12 cellular contexts compared by ENCODE assay signal in the genomic region with DNA sequence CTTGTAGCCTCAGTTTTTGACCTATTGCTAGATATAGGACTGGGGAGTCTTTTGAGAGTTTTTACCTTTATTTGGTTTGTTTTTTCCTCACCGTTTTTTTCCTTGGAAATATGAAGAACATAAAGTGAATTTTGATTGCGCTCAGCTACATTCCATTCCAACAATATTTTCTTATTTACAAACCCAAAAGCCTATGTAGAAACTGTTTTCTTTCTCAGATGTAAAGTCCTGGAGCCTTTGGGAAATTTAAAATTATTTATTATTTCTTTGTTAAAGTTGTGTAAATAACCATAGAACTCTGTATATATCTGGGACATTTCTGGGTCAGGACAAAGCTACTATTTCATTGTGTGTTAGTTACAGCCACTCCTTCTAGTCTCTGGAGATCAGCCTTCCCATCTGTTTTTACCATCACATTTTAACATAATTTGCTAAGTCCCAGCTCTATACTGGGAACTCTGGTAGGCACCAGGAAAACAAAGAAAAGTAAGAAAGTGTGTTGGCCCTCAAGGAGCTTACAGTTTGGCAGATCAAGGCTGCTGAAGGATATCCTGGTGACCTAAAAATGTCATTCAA.
DNase-seq lines count a peak whose midpoint lies in the region; ATAC-seq, FAIRE-seq and TF ChIP-seq lines count a peak whose summit lies in the region.
"Had no signal": no experiment of that assay in that cellular context is flagged by ENCODE, and none has a peak within 500 bp of the region (broad histone marks: within the 10 kb centered on the region; RNA-seq: fewer than 3 reads in every experiment).

No MANE protein-coding gene starts in this region.

- CTCF ChIA-PET in HCT116 (lab: Charles Lee) = no interaction called here
- CTCF ChIA-PET in mammary epithelial cell (lab: Charles Lee; ENCODE audit: low non-redundant PET) = no interaction called here

- DNase-seq in HCT116 (ENCODE audit: low read depth, low spot score) = no peak
- DNase-seq in mammary epithelial cell = no peak
- no peak for DNase-seq in left ventricle myocardium superior
- no peak for DNase-seq in NCI-H2081 (lab: John Stamatoyannopoulos, UW)
- DNase-seq in SK-N-DZ (ENCODE audit: low spot score) = no peak
- no peak for DNase-seq in GF-D8 (lab: John Stamatoyannopoulos, UW)
- no peak for DNase-seq in frontal cortex (ENCODE audit: low spot score in 2 of 2)
- DNase-seq: activated CD4-positive, alpha-beta T cell treated with anti-CD3 and anti-CD28 coated beads, Interleukin-2, amount 50 U/mL, for 1 hour; immature natural killer cell; NCI-H2171 had no signal

- TF ChIP-seq POLR2A in HCT116 (IDR thresholded peaks at IDR 0.05; ENCODE audit: borderline replicate concordance, extremely low read depth, insufficient read depth, insufficient read length) = no peak

- no peaks in the 10 kb centered on the region for H3K9me2 ChIP-seq in HCT116 (ENCODE audit: insufficient read depth)

- H3K79me2 ChIP-seq in HCT116 (ENCODE audit: insufficient read depth, low read length) (no peaks in the 10 kb centered on the region), mammary epithelial cell (ENCODE audit: insufficient read depth, low read length) (no peaks in the 10 kb centered on the region)

- BruUV-seq in HCT116 (replicated peaks; lab: Mats Ljungman, UMichigan) = no TSS peak
- no TSS peak for BruUV-seq in mammary epithelial cell (replicated peaks; lab: Mats Ljungman, UMichigan)

- H2AFZ ChIP-seq in HCT116 (ENCODE audit: low read depth, low read length, poor library complexity, severe bottlenecking) = no peak overlapping the region
- no peak overlapping the region for H2AFZ ChIP-seq in mammary epithelial cell (ENCODE audit: low read depth, low read length)

- no peaks in the 10 kb centered on the region for H4K20me1 ChIP-seq in HCT116 (ENCODE audit: insufficient read depth)
- no peaks in the 10 kb centered on the region for H4K20me1 ChIP-seq in mammary epithelial cell (ENCODE audit: insufficient read depth, low read length)

- H3K4me3 ChIP-seq in HCT116 (replicated peaks in 1 of 2; ENCODE audit: low read depth in 1 of 2, low read length in 2 of 2) (no peak overlapping the region), mammary epithelial cell (replicated peaks in 1 of 3; ENCODE audit: insufficient read depth in 1 of 3, low read depth in 2 of 3, low read length in 3 of 3) (no peak overlapping the region), skeletal muscle satellite cell (ENCODE audit: low read length) (peak overlapping the region; percentile 14)
- H3K4me3 ChIP-seq: body of pancreas had no signal

- POLR2A ChIA-PET in HCT116 (lab: Charles Lee) = no interaction called here

- RAD21 ChIA-PET in HCT116 (lab: Charles Lee; ENCODE audit: low non-redundant PET in 1 of 2, low total read pairs in 2 of 2, uncharacterized antibody in 2 of 2, unreplicated experiment in 2 of 2) = no interaction called here

- H3K36me3 ChIP-seq in HCT116 (ENCODE audit: control insufficient read depth in 1 of 2, insufficient read depth in 2 of 2, low read length in 2 of 2) (no peaks in the 10 kb centered on the region; a peak in 1 of 4 replicates), mammary epithelial cell (ENCODE audit: insufficient read depth, low read length) (no peaks in the 10 kb centered on the region), skeletal muscle satellite cell (ENCODE audit: insufficient read depth, low read length) (no peaks in the 10 kb centered on the region)

- 49% methylated on average over 2 of the region's 2 CpGs for WGBS in mammary epithelial cell (ENCODE audit: low coverage, missing lambda C conversion rate)

- in situ Hi-C loops in mammary epithelial cell (cut with MboI; ENCODE audit: low sequenced_read_pairs in 2 of 2) = no loop called here

- H3K9me3 ChIP-seq in HCT116 (ENCODE audit: control insufficient read depth in 1 of 2, insufficient read depth in 1 of 2, low read depth in 1 of 2, low read length in 2 of 2) (no peaks in the 10 kb centered on the region), mammary epithelial cell (replicated peaks; ENCODE audit: insufficient read depth, low read length) (no peaks in the 10 kb centered on the region), skeletal muscle satellite cell (replicated peaks; ENCODE audit: low read length) (no peaks in the 10 kb centered on the region)
- H3K9me3 ChIP-seq: body of pancreas had no signal

- peak overlapping the region; percentile 39 for H3K27ac ChIP-seq in HCT116 (ENCODE audit: low read depth, low read length)
- H3K27ac ChIP-seq in mammary epithelial cell (ENCODE audit: insufficient read depth, low read depth, low read length) = peak overlapping the region; percentile 70
- H3K27ac ChIP-seq: body of pancreas had no signal

- dilution Hi-C loops in mammary epithelial cell (cut with HindIII; ENCODE audit: low sequenced_read_pairs) = loop anchor here (5.0 kb wide), 1 partner anchor 48 kb away; no protein-coding TSS in a partner anchor

- no peak for TF ChIP-seq CTCF in HCT116 (IDR thresholded peaks at IDR 0.05 in 2 of 3, conservative IDR thresholded peaks at IDR 0.05 in 1 of 3; ENCODE audit: borderline replicate concordance in 1 of 3, insufficient read depth in 1 of 3, low read depth in 2 of 3, low read length in 2 of 3)
- TF ChIP-seq CTCF in mammary epithelial cell (conservative IDR thresholded peaks at IDR 0.05 in 1 of 2, IDR thresholded peaks at IDR 0.05 in 1 of 2; ENCODE audit: extremely low read depth in 1 of 2, insufficient read depth in 1 of 2, low read depth in 1 of 2, low read length in 2 of 2) = no peak

- peak overlapping the region; percentile 54 for H3K4me2 ChIP-seq in HCT116 (ENCODE audit: low read length)
- H3K4me2 ChIP-seq in mammary epithelial cell (ENCODE audit: insufficient read depth, low read depth, low read length) = peak overlapping the region; percentile 24
- H3K4me2 ChIP-seq in skeletal muscle satellite cell (ENCODE audit: low read length) = peak overlapping the region; percentile 82

- intact Hi-C loops in HCT116 (cut with micrococcal nuclease) (no loop called here), mammary epithelial cell (cut with micrococcal nuclease) (no loop called here), left ventricle myocardium superior (cut with micrococcal nuclease) (no loop called here)

- H3K4me1 ChIP-seq in HCT116 (ENCODE audit: control insufficient read depth in 1 of 2, insufficient read depth in 2 of 2, low read length in 2 of 2) (peaks cover 19 to 30% of the 10 kb centered on the region in 2 experiments), mammary epithelial cell (ENCODE audit: insufficient read depth, low read length) (peaks cover 17% of the 10 kb centered on the region), skeletal muscle satellite cell (ENCODE audit: control insufficient read depth, insufficient read depth, low read length) (peaks cover 38% of the 10 kb centered on the region)
- H3K4me1 ChIP-seq: body of pancreas had no signal

- FAIRE-seq in frontal cortex (lab: Jason Lieb, UNC) = no peak

- no peak overlapping the region for H3K9ac ChIP-seq in HCT116 (ENCODE audit: low read length)
- no peak overlapping the region for H3K9ac ChIP-seq in mammary epithelial cell (ENCODE audit: insufficient read depth, low read length)
- peak overlapping the region; percentile 71 for H3K9ac ChIP-seq in skeletal muscle satellite cell (ENCODE audit: low read depth, low read length)

- H3K27me3 ChIP-seq in HCT116 (ENCODE audit: insufficient read depth, low read length) (no peaks in the 10 kb centered on the region), mammary epithelial cell (ENCODE audit: insufficient read depth, low read length) (no peaks in the 10 kb centered on the region), skeletal muscle satellite cell (ENCODE audit: control insufficient read depth, insufficient read depth, low read length) (no peaks in the 10 kb centered on the region)
- H3K27me3 ChIP-seq: body of pancreas had no signal

- no peak for TF ChIP-seq RAD21 in HCT116 (IDR thresholded peaks at IDR 0.05; ENCODE audit: low read depth)

- ATAC-seq in HCT116 (no peak), left ventricle myocardium superior (peak; percentile 65)

TF ChIP-seq in HCT116, 20 proteins besides CTCF, POLR2A, EP300 and RAD21 (continues in another document):
- no peak for TF ChIP-seq CBX3 (IDR thresholded peaks at IDR 0.05; ENCODE audit: low read depth)
- TF ChIP-seq POLR2AphosphoS5 (IDR thresholded peaks at IDR 0.05; ENCODE audit: low read depth, low read length) = no peak
- TF ChIP-seq SIN3A (IDR thresholded peaks at IDR 0.05; ENCODE audit: low read depth) = no peak
- TF ChIP-seq MAX (IDR thresholded peaks at IDR 0.05) = no peak
- TF ChIP-seq ELF1 (IDR thresholded peaks at IDR 0.05; ENCODE audit: borderline replicate concordance, low read depth) = no peak
- no peak for TF ChIP-seq JUND (IDR thresholded peaks at IDR 0.05)
- TF ChIP-seq SP1 (IDR thresholded peaks at IDR 0.05; ENCODE audit: low read depth) = no peak
- TF ChIP-seq, protein P1, sequence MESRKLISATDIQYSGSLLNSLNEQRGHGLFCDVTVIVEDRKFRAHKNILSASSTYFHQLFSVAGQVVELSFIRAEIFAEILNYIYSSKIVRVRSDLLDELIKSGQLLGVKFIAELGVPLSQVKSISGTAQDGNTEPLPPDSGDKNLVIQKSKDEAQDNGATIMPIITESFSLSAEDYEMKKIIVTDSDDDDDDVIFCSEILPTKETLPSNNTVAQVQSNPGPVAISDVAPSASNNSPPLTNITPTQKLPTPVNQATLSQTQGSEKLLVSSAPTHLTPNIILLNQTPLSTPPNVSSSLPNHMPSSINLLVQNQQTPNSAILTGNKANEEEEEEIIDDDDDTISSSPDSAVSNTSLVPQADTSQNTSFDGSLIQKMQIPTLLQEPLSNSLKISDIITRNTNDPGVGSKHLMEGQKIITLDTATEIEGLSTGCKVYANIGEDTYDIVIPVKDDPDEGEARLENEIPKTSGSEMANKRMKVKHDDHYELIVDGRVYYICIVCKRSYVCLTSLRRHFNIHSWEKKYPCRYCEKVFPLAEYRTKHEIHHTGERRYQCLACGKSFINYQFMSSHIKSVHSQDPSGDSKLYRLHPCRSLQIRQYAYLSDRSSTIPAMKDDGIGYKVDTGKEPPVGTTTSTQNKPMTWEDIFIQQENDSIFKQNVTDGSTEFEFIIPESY (IDR thresholded peaks at IDR 0.05; ENCODE audit: extremely low read depth, insufficient replicate concordance, low read length) = no peak
- no peak for TF ChIP-seq EZH2 (IDR thresholded peaks at IDR 0.05)
- TF ChIP-seq ATF3 (IDR thresholded peaks at IDR 0.05) = no peak
- no peak for TF ChIP-seq EGR1 (IDR thresholded peaks at IDR 0.05; ENCODE audit: low read depth)
- TF ChIP-seq FOSL1 (IDR thresholded peaks at IDR 0.05; ENCODE audit: low read depth) = no peak
- no peak for TF ChIP-seq ZNF274 (IDR thresholded peaks at IDR 0.05; ENCODE audit: low read depth, low read length)
- TF ChIP-seq YY1 (IDR thresholded peaks at IDR 0.05; ENCODE audit: extremely low read depth, insufficient replicate concordance, low read depth, low read length) = no peak

Comparison
In these comparisons a context has a peak if more than half of its experiments do, and no peak if none do; other contexts are left out.
1. H3K4me2 ChIP-seq: peak in every context shown above with its lines; median percentile 82 in skeletal muscle satellite cell; 54 in HCT116; 24 in mammary epithelial cell.